ENCODE assay signal across 9 cellular contexts in the genomic region with DNA sequence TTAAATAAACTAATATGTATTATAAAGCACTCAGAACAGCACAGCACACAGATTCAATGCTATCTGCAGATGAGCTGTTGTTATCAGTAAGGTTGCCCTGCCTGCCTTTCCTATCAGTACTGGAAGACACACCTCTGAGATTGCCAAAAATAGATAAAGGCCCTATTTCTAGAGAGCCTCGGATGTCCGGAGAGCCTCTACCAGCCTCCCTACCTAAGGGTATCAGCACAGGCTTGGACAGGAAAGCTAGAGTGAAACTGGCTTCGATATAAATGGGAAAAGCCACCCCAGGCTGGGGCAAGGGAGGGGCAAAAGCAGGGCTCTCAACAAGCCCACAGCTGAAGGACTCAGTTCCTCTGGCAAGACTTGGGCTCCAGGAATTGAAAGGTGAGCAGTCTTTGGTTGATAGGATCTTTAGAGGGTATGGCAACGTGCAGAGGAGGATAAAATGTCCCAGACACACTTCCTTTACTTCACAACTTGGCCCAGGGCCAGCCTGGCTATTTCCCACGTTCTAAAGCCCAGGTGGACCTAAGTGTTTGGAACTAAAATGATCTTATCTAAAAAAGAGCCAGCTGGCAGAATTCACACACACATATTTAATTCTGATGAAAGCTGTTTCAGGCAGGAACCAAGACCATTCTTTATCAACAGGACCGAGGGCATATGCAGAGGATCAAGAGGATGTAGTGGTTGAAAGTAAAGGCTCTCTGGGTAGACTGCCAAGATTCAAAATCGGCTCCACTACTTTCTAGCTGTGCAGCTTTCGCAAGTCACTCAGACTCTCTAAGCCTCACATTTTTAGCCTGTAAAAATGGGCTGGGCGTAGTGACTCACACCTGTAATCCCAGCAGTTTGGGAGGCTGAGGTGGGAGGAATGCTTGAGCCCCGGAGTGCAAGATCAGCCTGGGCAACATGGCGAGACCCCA. TPM values are rescaled to one million over a fixed set of nuclear protein-coding genes. Genes with fewer than 3 reads are reported as not detected.
DNase-seq lines count a peak whose midpoint lies in the region; ATAC-seq and TF ChIP-seq lines count a peak whose summit lies in the region.
"Had no signal": no experiment of that assay in that cellular context is flagged by ENCODE, and none has a peak within 500 bp of the region (broad histone marks: within the 10 kb centered on the region; RNA-seq: fewer than 3 reads in every experiment).

No MANE protein-coding gene starts in this region.

- peaks cover 14% of the 10 kb centered on the region for H3K4me1 Mint-ChIP-seq in CD8-positive, alpha-beta T cell (ENCODE audit: low read depth)

- peak; percentile 22 to 73 (median 54) for DNase-seq in NCI-H1417 (lab: John Stamatoyannopoulos, UW)
- DNase-seq in NCI-H1417 treated with DMSO at 0.1 percent for 48 hours (lab: John Stamatoyannopoulos, UW) = no peak
- peak; percentile 63 for DNase-seq in NCI-H69 (lab: John Stamatoyannopoulos, UW)
- peak; percentile 48 for DNase-seq in fibroblast of mammary gland (ENCODE audit: low read depth)
- DNase-seq in smooth muscle cell (lab: John Stamatoyannopoulos, UW; ENCODE audit: unreplicated experiment) = no peak
- DNase-seq in activated CD4-positive, alpha-beta T cell treated with anti-CD3 and anti-CD28 coated beads for 48 hours = no peak
- no peak for DNase-seq in CD8-positive, alpha-beta T cell

- no peak overlapping the region for H3K4me3 Mint-ChIP-seq in CD8-positive, alpha-beta T cell

- WGBS in smooth muscle cell (ENCODE audit: low lambda C conversion rate) = 47% methylated on average over 11 of the region's 11 CpGs

- intact Hi-C loops in CD8-positive, alpha-beta T cell (cut with DNase I, micrococcal nuclease) = no loop called here

- H3K9ac ChIP-seq in smooth muscle cell (ENCODE audit: low read depth) = no peak overlapping the region

- no peak overlapping the region for H2AFZ ChIP-seq in smooth muscle cell (ENCODE audit: low read depth)

- H4K20me1 ChIP-seq in smooth muscle cell (ENCODE audit: low read depth) = no peaks in the 10 kb centered on the region

- no peaks in the 10 kb centered on the region for H3K79me2 ChIP-seq in smooth muscle cell (ENCODE audit: low read depth)

- ATAC-seq in GM21737 (IDR thresholded peaks at IDR 0.05; ENCODE audit: unreplicated experiment) = no peak
- no peak for ATAC-seq in CD8-positive, alpha-beta T cell

- CTCF ChIA-PET in CD8-positive, alpha-beta T cell (lab: Charles Lee) = interaction anchor here (1.1 to 3.2 kb wide), 2 partner anchors 14 to 16 kb away, joined by 3 to 16 read pairs; no protein-coding TSS in a partner anchor

- no peaks in the 10 kb centered on the region for H3K36me3 Mint-ChIP-seq in CD8-positive, alpha-beta T cell

- H3K4me1 ChIP-seq in smooth muscle cell (ENCODE audit: low read depth) = no peaks in the 10 kb centered on the region
- H3K4me1 ChIP-seq in CD8-positive, alpha-beta T cell (ENCODE audit: insufficient read depth, low read length) = peaks cover 5% of the 10 kb centered on the region

- no peak overlapping the region for H3K27ac ChIP-seq in smooth muscle cell (ENCODE audit: low read depth)
- no peak overlapping the region for H3K27ac ChIP-seq in CD8-positive, alpha-beta T cell (ENCODE audit: low read depth, low read length)
- H3K27ac ChIP-seq: 22Rv1 had no signal

- H3K9me3 ChIP-seq in smooth muscle cell (replicated peaks; ENCODE audit: low read depth) = no peaks in the 10 kb centered on the region
- H3K9me3 ChIP-seq in CD8-positive, alpha-beta T cell (ENCODE audit: low read length) = no peaks in the 10 kb centered on the region

- H3K9me3 Mint-ChIP-seq in CD8-positive, alpha-beta T cell = no peaks in the 10 kb centered on the region

- POLR2A ChIA-PET in CD8-positive, alpha-beta T cell (lab: Charles Lee) = interaction anchor here (0.6 kb wide), 2 partner anchors 352 to 1072 kb away, joined by 3 read pairs; no protein-coding TSS in a partner anchor

- H3K36me3 ChIP-seq in smooth muscle cell (ENCODE audit: low read depth) = no peaks in the 10 kb centered on the region
- H3K36me3 ChIP-seq in CD8-positive, alpha-beta T cell (ENCODE audit: insufficient read depth, low read length) = no peaks in the 10 kb centered on the region

- peak overlapping the region; percentile 5 for H3K4me2 ChIP-seq in smooth muscle cell

- peaks cover 3% of the 10 kb centered on the region for H3K27me3 Mint-ChIP-seq in CD8-positive, alpha-beta T cell (ENCODE audit: low read depth)

- H3K4me3 ChIP-seq in fibroblast of mammary gland (ENCODE audit: control insufficient read depth, low read depth, low read length) = no peak overlapping the region
- no peak overlapping the region for H3K4me3 ChIP-seq in smooth muscle cell
- no peak overlapping the region for H3K4me3 ChIP-seq in CD8-positive, alpha-beta T cell (ENCODE audit: low read depth, low read length)

- no peak for TF ChIP-seq CTCF in fibroblast of mammary gland (conservative IDR thresholded peaks at IDR 0.05; ENCODE audit: control insufficient read depth, insufficient read depth, low read depth, low read length)
- no peak for TF ChIP-seq CTCF in smooth muscle cell (IDR thresholded peaks at IDR 0.05; ENCODE audit: borderline replicate concordance, insufficient read depth, poor library complexity, severe bottlenecking)
- no peak for TF ChIP-seq CTCF in CD8-positive, alpha-beta T cell (IDR thresholded peaks at IDR 0.05)

- no peak overlapping the region for H3K27ac Mint-ChIP-seq in CD8-positive, alpha-beta T cell

- no peaks in the 10 kb centered on the region for H3K27me3 ChIP-seq in smooth muscle cell (ENCODE audit: low read depth)
- no peaks in the 10 kb centered on the region for H3K27me3 ChIP-seq in CD8-positive, alpha-beta T cell (ENCODE audit: insufficient read depth, low read length)

- H3F3A ChIP-seq in smooth muscle cell (ENCODE audit: low read depth) = no peaks in the 10 kb centered on the region

RNA-seq across cellular contexts. Expression of a gene that starts 37.8 kb away (rescaled TPM):
- total RNA-seq in smooth muscle cell = 17.4 and 29.0 TPM in 2 replicates
- 6.8 and 9.6 TPM in 2 replicates for polyA plus RNA-seq in smooth muscle cell
- 10 to 100 TPM; 18.9 to 24.1 TPM for total RNA-seq in CD8-positive, alpha-beta T cell

Comparison
In these comparisons a context has a peak if more than half of its experiments do, and no peak if none do; other contexts are left out.
1. DNase-seq: peak in NCI-H1417 (3 of 3), NCI-H69 (single experiment) and fibroblast of mammary gland (single experiment); none in NCI-H1417 treated with DMSO at 0.1 percent for 48 hours (single experiment), smooth muscle cell (single experiment), activated CD4-positive, alpha-beta T cell treated with anti-CD3 and anti-CD28 coated beads for 48 hours (single experiment) and CD8-positive, alpha-beta T cell (0 of 7).